17 cellular contexts compared by ENCODE assay signal in the genomic region with DNA sequence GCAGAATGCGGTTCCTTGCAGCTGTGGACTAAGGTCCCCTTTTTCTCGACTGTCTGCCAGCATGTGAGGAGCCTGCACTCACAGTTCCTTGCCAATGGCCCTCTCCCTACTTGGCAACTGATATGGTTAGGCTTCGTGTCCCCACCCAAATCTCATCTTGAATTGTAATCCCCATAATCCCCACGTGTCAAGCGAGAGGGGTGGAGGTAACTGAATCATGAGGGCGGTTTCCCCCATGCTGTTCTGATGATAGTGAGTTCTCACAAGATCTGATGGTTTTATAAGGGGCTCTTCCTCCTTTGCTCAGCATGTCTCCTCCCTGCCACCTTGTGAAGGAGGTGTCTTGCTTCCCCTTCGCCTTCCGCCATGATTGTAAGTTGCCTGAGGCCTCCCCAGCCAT. TPM values are rescaled to one million over a fixed set of nuclear protein-coding genes. Genes with fewer than 3 reads are reported as not detected.
"Had no signal": no experiment of that assay in that cellular context is flagged by ENCODE, and none has a peak within 500 bp of the region (broad histone marks: within the 10 kb centered on the region; RNA-seq: fewer than 3 reads in every experiment).

No MANE protein-coding gene starts in this region.

- H3K4me1 ChIP-seq: colonic mucosa, uterus had no signal

- H3K4me3 ChIP-seq: adrenal gland, cardiac muscle cell, colonic mucosa, lung, tibial nerve, uterus had no signal

- H3K36me3 ChIP-seq: uterus had no signal

- H3K9me3 ChIP-seq: adrenal gland, colonic mucosa, tibial nerve, uterus had no signal

- H3K4me1 Mint-ChIP-seq: activated CD8-positive, alpha-beta memory T cell treated with anti-CD3 and anti-CD28 coated beads, Interleukin-2, amount 10 ng/mL, durations not matched to agents 7 days and 5 days had no signal

- H3K27ac ChIP-seq: adrenal gland, cardiac muscle cell, colonic mucosa, tibial nerve, uterus had no signal

- H3K9me3 Mint-ChIP-seq: stimulated activated memory B cell treated with anti-CD40 and anti-IgM and Interleukin-4, amounts not matched to agents 10 μg/mL and 1 μg/mL and 100 μg/mL, for 72 hours had no signal

- H3K4me3 Mint-ChIP-seq: activated CD8-positive, alpha-beta memory T cell treated with anti-CD3 and anti-CD28 coated beads, Interleukin-2, amount 10 ng/mL, durations not matched to agents 7 days and 5 days; stimulated activated memory B cell treated with anti-CD40 and anti-IgM and Interleukin-4, amounts not matched to agents 10 μg/mL and 1 μg/mL and 100 μg/mL, for 72 hours had no signal

- H3K27ac Mint-ChIP-seq: activated CD8-positive, alpha-beta memory T cell treated with anti-CD3 and anti-CD28 coated beads, Interleukin-2, amount 10 ng/mL, durations not matched to agents 7 days and 5 days; stimulated activated memory B cell treated with anti-CD40 and anti-IgM and Interleukin-4, amounts not matched to agents 10 μg/mL and 1 μg/mL and 100 μg/mL, for 72 hours had no signal

- DNase-seq: activated CD4-positive, alpha-beta T cell treated with anti-CD3 and anti-CD28 coated beads for 1 hour; activated CD4-positive, alpha-beta T cell treated with anti-CD3 and anti-CD28 coated beads, Interleukin-2, amount 50 U/mL, for 4 hours; activated naive CD4-positive, alpha-beta T cell treated with anti-CD3 and anti-CD28 coated beads, Interleukin-2, amount 50 U/mL, for 16 hours; activated T-cell treated with anti-CD3 and anti-CD28 coated beads, Interleukin-2, amount 50 U/mL, for 1 hour; adrenal gland; colonic mucosa; islet precursor cell; midbrain; retina; substantia nigra; uterus had no signal

- H3K27me3 ChIP-seq: adrenal gland, cardiac muscle cell, colonic mucosa, tibial nerve, uterus had no signal

- H3K27me3 Mint-ChIP-seq: activated CD8-positive, alpha-beta memory T cell treated with anti-CD3 and anti-CD28 coated beads, Interleukin-2, amount 10 ng/mL, durations not matched to agents 7 days and 5 days; stimulated activated memory B cell treated with anti-CD40 and anti-IgM and Interleukin-4, amounts not matched to agents 10 μg/mL and 1 μg/mL and 100 μg/mL, for 72 hours had no signal

RNA-seq across cellular contexts. Expression of a gene that starts 22.7 kb away (rescaled TPM):
- total RNA-seq: adrenal gland, cardiac muscle cell, colonic mucosa, myocyte, tibial nerve, uterus had no signal

RNA-seq across cellular contexts. Expression of a gene that starts 55.0 kb away (rescaled TPM):
- total RNA-seq: activated CD8-positive, alpha-beta memory T cell treated with anti-CD3 and anti-CD28 coated beads, Interleukin-2, amount 10 ng/mL, durations not matched to agents 7 days and 5 days; myocyte had no signal
